In the genomic region with DNA sequence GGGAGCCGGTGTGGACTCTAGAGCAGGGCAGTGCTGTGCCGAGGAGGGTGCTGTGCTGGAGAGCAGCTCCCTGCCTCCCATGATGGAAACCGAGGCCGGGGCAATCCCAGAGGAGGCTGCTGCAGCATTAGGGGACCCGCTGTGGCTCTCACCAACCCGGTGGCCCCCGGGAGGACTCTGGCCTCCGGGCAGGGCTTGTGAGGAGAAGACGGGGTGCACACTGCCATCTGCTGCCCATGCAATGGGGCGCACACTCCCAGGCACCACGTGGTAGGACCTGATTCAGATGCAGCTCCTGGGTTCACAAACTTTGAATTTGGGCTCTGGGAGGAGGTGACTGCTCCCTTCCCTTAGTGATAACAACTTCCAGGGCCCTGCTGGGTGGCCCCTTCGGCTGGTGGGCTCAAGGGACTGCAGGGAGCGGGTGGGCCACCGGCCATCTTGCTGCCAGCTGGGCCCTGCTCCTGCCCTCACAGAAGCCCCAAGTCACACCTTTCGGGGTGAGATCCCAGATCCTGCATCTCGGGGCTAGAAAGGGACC, we compare ENCODE assay signal across 10 cellular contexts.
DNase-seq lines count a peak whose midpoint lies in the region; ATAC-seq and TF ChIP-seq lines count a peak whose summit lies in the region.
"Had no signal": no experiment of that assay in that cellular context is flagged by ENCODE, and none has a peak within 500 bp of the region (broad histone marks: within the 10 kb centered on the region; RNA-seq: fewer than 3 reads in every experiment).

No MANE protein-coding gene starts in this region.

- ATAC-seq in sciatic nerve = no peak
- ATAC-seq in HG02642 (IDR thresholded peaks at IDR 0.05; ENCODE audit: poor library complexity, unreplicated experiment) = no peak
- no peak for ATAC-seq in GM18907 (IDR thresholded peaks at IDR 0.05; ENCODE audit: unreplicated experiment)
- ATAC-seq: left lung had no signal

- intact Hi-C loops in sciatic nerve (cut with DNase I) = loop anchor here (1.0 kb wide), 1 partner anchor 277 kb away; no protein-coding TSS in a partner anchor

- H3K4me3 ChIP-seq in NB4 (ENCODE audit: low read depth, low read length) = no peak overlapping the region
- H3K4me3 ChIP-seq: left lung had no signal

- DNase-seq in DMS 273 (lab: John Stamatoyannopoulos, UW; ENCODE audit: unreplicated experiment) (peak; percentile 19), DMS 273 treated with DMSO at 0.1 percent for 48 hours (lab: John Stamatoyannopoulos, UW) (no peak), NB4 (ENCODE audit: low read depth) (peak; percentile 40), ecto neural progenitor cell (ENCODE audit: low spot score) (peak; percentile 49), sciatic nerve (ENCODE audit: low spot score) (peak; percentile 53), NCI-H345 (lab: John Stamatoyannopoulos, UW) (no peak)
- DNase-seq: NCI-H748 treated with DMSO at 0.1 percent for 48 hours had no signal

- TF ChIP-seq POLR2A in NB4 (IDR thresholded peaks at IDR 0.05; ENCODE audit: extremely low read depth, insufficient read length) = no peak

- TF ChIP-seq CTCF in NB4 (IDR thresholded peaks at IDR 0.05; ENCODE audit: low read depth, low read length) = peak; percentile 32

Comparison
In these comparisons a context has a peak if more than half of its experiments do, and no peak if none do; other contexts are left out.
1. DNase-seq: peak in DMS 273 (single experiment), NB4 (single experiment), ecto neural progenitor cell (single experiment) and sciatic nerve (single experiment); none in DMS 273 treated with DMSO at 0.1 percent for 48 hours (single experiment) and NCI-H345 (single experiment).